ENCODE assay signal across 1 cellular context in the genomic region with DNA sequence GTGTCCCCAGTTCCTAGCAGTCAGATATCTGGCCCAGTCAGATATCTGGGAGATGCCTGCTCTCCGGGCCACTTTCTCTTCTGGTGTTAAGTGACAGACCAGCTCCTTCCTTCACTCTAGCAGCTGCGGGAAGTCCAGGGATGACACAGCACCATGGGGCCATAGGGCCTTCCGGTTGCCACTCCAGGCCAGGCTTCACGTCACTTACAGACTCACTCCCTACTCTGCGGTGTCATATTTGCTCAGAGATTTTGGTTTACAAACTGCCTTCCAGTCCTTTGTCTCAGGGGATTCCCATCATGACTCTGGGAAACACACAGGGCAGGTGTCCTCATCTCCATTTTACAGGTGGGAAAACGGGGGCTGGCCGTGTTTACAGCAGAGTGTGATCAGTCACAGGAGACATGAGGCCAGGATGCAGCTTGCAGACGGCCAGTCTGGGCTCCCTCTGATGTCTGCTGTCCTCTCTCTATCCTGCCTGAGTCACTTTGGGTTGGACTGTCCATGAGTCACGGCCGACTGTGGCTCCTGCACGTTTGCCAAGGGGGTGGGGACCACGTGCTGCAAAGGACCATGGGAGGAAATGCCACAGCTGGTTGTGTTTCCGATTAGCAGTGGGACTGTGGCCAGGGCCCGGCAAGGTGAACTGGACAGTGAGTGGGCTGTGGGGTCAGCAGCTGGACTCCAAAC.
TF ChIP-seq lines count a peak whose summit lies in the region.

No MANE protein-coding gene starts in this region.

TF ChIP-seq in SK-N-SH, 30 proteins besides CTCF, POLR2A, EP300 and RAD21 (continued from another document):
- TF ChIP-seq TAF1 (IDR thresholded peaks at IDR 0.05; ENCODE audit: borderline replicate concordance, low read depth, low read length) = no peak
- TF ChIP-seq RCOR1 (IDR thresholded peaks at IDR 0.05; ENCODE audit: low read length) = peak; percentile 33; the same call in 1 of the 2 replicates
- TF ChIP-seq FOXM1 (IDR thresholded peaks at IDR 0.05; ENCODE audit: low read depth) = no peak
- TF ChIP-seq JUND (IDR thresholded peaks at IDR 0.05) = peak; percentile 86
- peak; percentile 92 for TF ChIP-seq TCF12 (IDR thresholded peaks at IDR 0.05)
- peak; percentile 95 for TF ChIP-seq FOSL2 (IDR thresholded peaks at IDR 0.05; ENCODE audit: borderline replicate concordance, low read depth)
- TF ChIP-seq, protein P1, sequence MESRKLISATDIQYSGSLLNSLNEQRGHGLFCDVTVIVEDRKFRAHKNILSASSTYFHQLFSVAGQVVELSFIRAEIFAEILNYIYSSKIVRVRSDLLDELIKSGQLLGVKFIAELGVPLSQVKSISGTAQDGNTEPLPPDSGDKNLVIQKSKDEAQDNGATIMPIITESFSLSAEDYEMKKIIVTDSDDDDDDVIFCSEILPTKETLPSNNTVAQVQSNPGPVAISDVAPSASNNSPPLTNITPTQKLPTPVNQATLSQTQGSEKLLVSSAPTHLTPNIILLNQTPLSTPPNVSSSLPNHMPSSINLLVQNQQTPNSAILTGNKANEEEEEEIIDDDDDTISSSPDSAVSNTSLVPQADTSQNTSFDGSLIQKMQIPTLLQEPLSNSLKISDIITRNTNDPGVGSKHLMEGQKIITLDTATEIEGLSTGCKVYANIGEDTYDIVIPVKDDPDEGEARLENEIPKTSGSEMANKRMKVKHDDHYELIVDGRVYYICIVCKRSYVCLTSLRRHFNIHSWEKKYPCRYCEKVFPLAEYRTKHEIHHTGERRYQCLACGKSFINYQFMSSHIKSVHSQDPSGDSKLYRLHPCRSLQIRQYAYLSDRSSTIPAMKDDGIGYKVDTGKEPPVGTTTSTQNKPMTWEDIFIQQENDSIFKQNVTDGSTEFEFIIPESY (IDR thresholded peaks at IDR 0.05; ENCODE audit: borderline replicate concordance, low read depth) = no peak
